ENCODE assay signal across 9 cellular contexts in genomic region chr7:98168181-98168903, GRCh38. TPM values are rescaled to one million over a fixed set of nuclear protein-coding genes. Genes with fewer than 3 reads are reported as not detected.
DNase-seq lines count a peak whose midpoint lies in the region; ATAC-seq and TF ChIP-seq lines count a peak whose summit lies in the region.
"Had no signal": no experiment of that assay in that cellular context is flagged by ENCODE, and none has a peak within 500 bp of the region (broad histone marks: within the 10 kb centered on the region; RNA-seq: fewer than 3 reads in every experiment).

No MANE protein-coding gene starts in this region.

- H3K4me3 ChIP-seq in epithelial cell of esophagus (ENCODE audit: low read length), result no peak overlapping the region

- TF ChIP-seq CTCF in epithelial cell of esophagus (IDR thresholded peaks at IDR 0.05; ENCODE audit: insufficient read depth, low read depth, low read length, missing control alignments), result peak; percentile 89

- peak; percentile 63 for ATAC-seq in HG03108 (IDR thresholded peaks at IDR 0.05; ENCODE audit: unreplicated experiment)
- ATAC-seq in naive thymus-derived CD8-positive, alpha-beta T cell, result peak; percentile 39 to 90
- ATAC-seq in stimulated activated naive CD8-positive, alpha-beta T cell treated with anti-CD3 and anti-CD28 coated beads, Interleukin-15, Interleukin-2, amounts not matched to agents 100 U/mL and 50 U/mL, for 24 hours, result peak; percentile 67

- H3K27me3 Mint-ChIP-seq in naive thymus-derived CD8-positive, alpha-beta T cell, result no peaks in the 10 kb centered on the region
- H3K27me3 Mint-ChIP-seq: stimulated activated naive CD8-positive, alpha-beta T cell treated with anti-CD3 and anti-CD28 coated beads, Interleukin-15, Interleukin-2, amounts not matched to agents 100 ng/mL and 50 ng/mL, for 24 hours had no signal

- no peak overlapping the region for H3K4me3 Mint-ChIP-seq in naive thymus-derived CD8-positive, alpha-beta T cell
- H3K4me3 Mint-ChIP-seq: stimulated activated naive CD8-positive, alpha-beta T cell treated with anti-CD3 and anti-CD28 coated beads, Interleukin-15, Interleukin-2, amounts not matched to agents 100 ng/mL and 50 ng/mL, for 24 hours had no signal

- H3K9me3 Mint-ChIP-seq in naive thymus-derived CD8-positive, alpha-beta T cell, result no peaks in the 10 kb centered on the region
- H3K9me3 Mint-ChIP-seq: stimulated activated naive CD8-positive, alpha-beta T cell treated with anti-CD3 and anti-CD28 coated beads, Interleukin-15, Interleukin-2, amounts not matched to agents 100 ng/mL and 50 ng/mL, for 24 hours had no signal

- peaks cover 11 to 34% (median 18%) of the 10 kb centered on the region in 4 donors for H3K4me1 Mint-ChIP-seq in naive thymus-derived CD8-positive, alpha-beta T cell

- H3K27ac Mint-ChIP-seq in naive thymus-derived CD8-positive, alpha-beta T cell, result peak overlapping the region in 6 of 10 donors; percentile 14 to 84 (median 64)
- H3K27ac Mint-ChIP-seq: stimulated activated naive CD8-positive, alpha-beta T cell treated with anti-CD3 and anti-CD28 coated beads, Interleukin-15, Interleukin-2, amounts not matched to agents 100 ng/mL and 50 ng/mL, for 24 hours had no signal

- DNase-seq in NCI-H82 (lab: John Stamatoyannopoulos, UW), result peak; percentile 71
- DNase-seq in NCI-H82 treated with DMSO at 0.1 percent for 48 hours (lab: John Stamatoyannopoulos, UW; ENCODE audit: unreplicated experiment), result no peak
- DNase-seq in NCI-H748 treated with DMSO at 0.1 percent for 48 hours (lab: John Stamatoyannopoulos, UW), result peak; percentile 57
- peak; percentile 58 for DNase-seq in activated CD8-positive, alpha-beta memory T cell treated with anti-CD3 and anti-CD28 coated beads, Interleukin-2, amount 50 U/mL, for 4 hours
- DNase-seq in epithelial cell of esophagus (ENCODE audit: low read depth), result peak; percentile 90
- peak; percentile 32 to 83 (median 54) for DNase-seq in naive thymus-derived CD8-positive, alpha-beta T cell
- peak; percentile 67 for DNase-seq in stimulated activated naive CD8-positive, alpha-beta T cell treated with anti-CD3 and anti-CD28 coated beads, Interleukin-15, Interleukin-2, amounts not matched to agents 100 U/mL and 50 U/mL, for 24 hours

- POLR2A ChIA-PET in naive thymus-derived CD8-positive, alpha-beta T cell (lab: Charles Lee), result interaction anchor here (1.1 to 2.8 kb wide), 4 partner anchors 34 to 147 kb away, joined by 7 to 11 read pairs (median 8); partner anchors contain the start of gene LMTK2

- peaks cover 0 to 38% (median 13%) of the 10 kb centered on the region in 3 donors for H3K36me3 Mint-ChIP-seq in naive thymus-derived CD8-positive, alpha-beta T cell

RNA-seq across cellular contexts. Expression of gene BHLHA15, which starts 42.9 kb away (rescaled TPM):
- total RNA-seq in naive thymus-derived CD8-positive, alpha-beta T cell, result not detected
- polyA plus RNA-seq in naive thymus-derived CD8-positive, alpha-beta T cell, result under 1 TPM in 1 of 3 donors, not detected in 2; 0.47 TPM
